ENCODE assay signal across 8 cellular contexts in the genomic region with DNA sequence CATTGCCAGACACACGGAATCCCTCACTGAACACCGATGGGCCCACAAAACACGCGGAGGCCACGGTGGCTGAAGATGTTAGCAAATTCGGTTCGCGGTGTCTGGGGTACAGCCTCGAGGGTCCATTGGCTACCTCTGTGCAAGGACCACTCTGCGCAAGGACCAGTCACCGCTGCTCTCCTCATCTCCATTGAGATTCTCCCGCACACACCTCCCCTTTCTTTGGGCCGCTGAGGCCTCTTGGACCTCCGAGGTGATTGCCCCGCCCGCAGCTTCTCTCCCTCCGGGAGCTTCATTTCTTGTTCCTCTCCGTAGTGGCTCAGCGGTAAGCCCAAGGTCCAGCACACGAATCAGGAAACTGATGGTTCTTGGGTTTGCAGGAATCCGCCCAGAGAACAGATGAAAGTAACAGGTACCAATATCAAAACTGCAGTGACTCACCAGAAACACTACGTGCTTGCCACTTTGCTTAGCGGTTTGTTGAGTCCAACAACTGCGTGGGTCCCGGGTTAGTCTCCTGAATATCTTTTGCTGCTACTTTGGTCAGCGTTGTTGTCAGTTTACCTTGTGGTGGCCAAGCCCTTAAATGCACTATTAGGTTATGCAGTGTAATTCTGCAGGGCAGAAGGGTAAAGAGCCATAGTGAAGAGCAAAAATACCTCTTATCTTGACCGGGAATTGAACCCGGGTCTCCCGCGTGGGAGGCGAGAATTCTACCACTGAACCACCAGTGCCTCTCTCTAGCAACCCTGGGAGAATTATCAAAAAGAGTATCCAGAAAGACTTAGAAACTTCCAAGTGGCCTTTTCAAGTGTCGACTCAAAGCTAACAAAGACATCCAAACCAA.
DNase-seq lines count a peak whose midpoint lies in the region; ATAC-seq, FAIRE-seq and TF ChIP-seq lines count a peak whose summit lies in the region.
"Not testable (repeated sequence)": the region's sequence is repeated elsewhere in the genome, so short reads cannot be mapped to it uniquely, and the experiment has no call there.

No MANE protein-coding gene starts in this region.

- not testable (repeated sequence) for H3K27me3 Mint-ChIP-seq in CD8-positive, alpha-beta T cell (ENCODE audit: low read depth)

- H4K8ac ChIP-seq in H1 (ENCODE audit: extremely low read depth, insufficient read depth, low read length) = not testable (repeated sequence)

- not testable (repeated sequence) for H3K9me3 ChIP-seq in CD8-positive, alpha-beta T cell (ENCODE audit: low read length); Peyer's patch; H1 (ENCODE audit: insufficient read depth in 2 of 2, low read depth in 1 of 2, low read length in 1 of 2); liver (ENCODE audit: control insufficient read depth in 4 of 4, low read length in 3 of 4)

- not testable (repeated sequence) for H2BK12ac ChIP-seq in H1 (ENCODE audit: low read depth, low read length)

- not testable (repeated sequence) for H4K91ac ChIP-seq in H1 (replicated peaks; ENCODE audit: insufficient read length, low read length)

- not testable (repeated sequence) for H3K14ac ChIP-seq in H1 (ENCODE audit: insufficient read length)

- H2BK20ac ChIP-seq in H1 (ENCODE audit: low read length) = not testable (repeated sequence)

- H2AK5ac ChIP-seq in H1 (ENCODE audit: low read depth, low read length) = not testable (repeated sequence)

- CTCF ChIA-PET in CD8-positive, alpha-beta T cell (lab: Charles Lee); H1 (lab: Charles Lee; ENCODE audit: partially characterized antibody): not testable (repeated sequence)

- H3K23me2 ChIP-seq in H1 (ENCODE audit: low read depth, low read length) = not testable (repeated sequence)

- not testable (repeated sequence) for H3K27ac Mint-ChIP-seq in CD8-positive, alpha-beta T cell

- not testable (repeated sequence) for H3K27me3 ChIP-seq in CD8-positive, alpha-beta T cell (ENCODE audit: insufficient read depth, low read length); Peyer's patch; H1 (replicated peaks in 1 of 4; ENCODE audit: control insufficient read depth in 3 of 4, extremely low read depth in 1 of 4, insufficient read depth in 3 of 4, low read length in 3 of 4); liver (ENCODE audit: control insufficient read depth in 4 of 4, insufficient read depth in 4 of 4, low read length in 3 of 4)

- H3K9ac ChIP-seq in H1 (replicated peaks in 1 of 4; ENCODE audit: extremely low read depth in 1 of 4, low read depth in 3 of 4, low read length in 3 of 4); liver (ENCODE audit: low read depth in 1 of 2, low read length in 2 of 2): not testable (repeated sequence)

- H3K23ac ChIP-seq in H1 (ENCODE audit: insufficient read length) = not testable (repeated sequence)

- POLR2A ChIA-PET in CD8-positive, alpha-beta T cell (lab: Charles Lee); H1 (lab: Charles Lee; ENCODE audit: partially characterized antibody): not testable (repeated sequence)

- not testable (repeated sequence) for DNase-seq in CD8-positive, alpha-beta T cell
- DNase-seq in LHCN-M2 (ENCODE audit: low read depth) = peak; percentile 64
- DNase-seq in Peyer's patch = peak in 2 of 3 donors; percentile 19 to 43
- DNase-seq in activated CD8-positive, alpha-beta memory T cell treated with anti-CD3 and anti-CD28 coated beads for 24 hours = peak; percentile 74
- peak in 1 of 2 experiments; percentile 83 for DNase-seq in H1 (ENCODE audit: low read depth in 1 of 2, low spot score in 2 of 2)
- DNase-seq in stimulated activated CD4-positive, alpha-beta T cell treated with anti-CD3 and anti-CD28 coated beads, Interleukin-1b, Interleukin-23, amount 100 ng/mL, for 48 hours = peak; percentile 49

- intact Hi-C loops in CD8-positive, alpha-beta T cell (cut with DNase I, micrococcal nuclease) = not testable (repeated sequence)

- not testable (repeated sequence) for H3K4me2 ChIP-seq in H1 (ENCODE audit: insufficient read depth in 1 of 2, low read depth in 2 of 2, low read length in 2 of 2)

- TF ChIP-seq EP300 in H1 (IDR thresholded peaks at IDR 0.05; ENCODE audit: borderline replicate concordance in 1 of 2, low read depth in 2 of 2, low read length in 2 of 2) = not testable (repeated sequence)

- H2AFZ ChIP-seq in H1 (ENCODE audit: low read length) = not testable (repeated sequence)

- not testable (repeated sequence) for H3K79me1 ChIP-seq in H1 (ENCODE audit: low read depth, low read length)

- TF ChIP-seq POLR2A in Peyer's patch (IDR thresholded peaks at IDR 0.05); H1 (IDR thresholded peaks at IDR 0.05; ENCODE audit: control extremely low read depth in 1 of 2, low read depth in 2 of 2, low read length in 2 of 2): not testable (repeated sequence)

- not testable (repeated sequence) for H3K4me1 Mint-ChIP-seq in CD8-positive, alpha-beta T cell (ENCODE audit: low read depth)

- not testable (repeated sequence) for H3K56ac ChIP-seq in H1 (replicated peaks; ENCODE audit: insufficient read length, low read depth, low read length)

- 50% methylated on average over 14 of the region's 32 CpGs; no CpG with 5 or more reads in 1 of the 2 experiments for WGBS in H1 (ENCODE audit: extremely low coverage in 1 of 2, insufficient coverage in 1 of 2, insufficient read length in 1 of 2, insufficient replicate concordance in 2 of 2, low coverage in 1 of 2, low lambda C conversion rate in 2 of 2, missing lambda C conversion rate in 1 of 2), 2 experiments
- 29% methylated on average over 19 of the region's 32 CpGs for WGBS in liver

- H3K36me3 Mint-ChIP-seq in CD8-positive, alpha-beta T cell = not testable (repeated sequence)

- H2BK120ac ChIP-seq in H1 (replicated peaks; ENCODE audit: low read depth, low read length) = not testable (repeated sequence)

- not testable (repeated sequence) for H3K4ac ChIP-seq in H1 (replicated peaks; ENCODE audit: insufficient read length, low read depth, low read length)

- ATAC-seq in CD8-positive, alpha-beta T cell = peak; percentile 17
- peak; percentile 68 for ATAC-seq in GM21360 (IDR thresholded peaks at IDR 0.05; ENCODE audit: unreplicated experiment)

- H4K5ac ChIP-seq in H1 (ENCODE audit: insufficient read length, low read depth, low read length) = not testable (repeated sequence)

- H3K36me3 ChIP-seq in CD8-positive, alpha-beta T cell (ENCODE audit: insufficient read depth, low read length); Peyer's patch; H1 (ENCODE audit: control insufficient read depth in 2 of 4, insufficient read depth in 4 of 4, low read length in 3 of 4); liver (ENCODE audit: control insufficient read depth in 4 of 4, insufficient read depth in 3 of 4, low read depth in 1 of 4, low read length in 3 of 4): not testable (repeated sequence)

- H2BK5ac ChIP-seq in H1 (ENCODE audit: low read depth, low read length) = not testable (repeated sequence)

- H2BK15ac ChIP-seq in H1 (ENCODE audit: low read length) = not testable (repeated sequence)

- not testable (repeated sequence) for H3K79me2 ChIP-seq in H1 (ENCODE audit: control insufficient read depth in 1 of 2, insufficient read depth in 2 of 2, low read length in 2 of 2)

- not testable (repeated sequence) for H3K9me3 Mint-ChIP-seq in CD8-positive, alpha-beta T cell

- not testable (repeated sequence) for TF ChIP-seq RAD21 in H1 (IDR thresholded peaks at IDR 0.05 in 1 of 2, conservative IDR thresholded peaks at IDR 0.05 in 1 of 2; ENCODE audit: low read depth in 2 of 2, low read length in 2 of 2); liver (IDR thresholded peaks at IDR 0.05)

- H3K4me1 ChIP-seq in CD8-positive, alpha-beta T cell (ENCODE audit: insufficient read depth, low read length); Peyer's patch; H1 (replicated peaks in 1 of 4; ENCODE audit: control insufficient read depth in 3 of 4, insufficient read depth in 4 of 4, low read length in 3 of 4); liver (ENCODE audit: control insufficient read depth in 4 of 4, insufficient read depth in 4 of 4, low read length in 3 of 4): not testable (repeated sequence)

- TF ChIP-seq CTCF in CD8-positive, alpha-beta T cell (IDR thresholded peaks at IDR 0.05); Peyer's patch (IDR thresholded peaks at IDR 0.05); H1 (IDR thresholded peaks at IDR 0.05; ENCODE audit: control extremely low read depth in 1 of 3, insufficient read depth in 1 of 3, low read depth in 1 of 3, low read length in 3 of 3); liver (IDR thresholded peaks at IDR 0.05; ENCODE audit: low read depth, low read length, missing input control): not testable (repeated sequence)

- H3K18ac ChIP-seq in H1 (ENCODE audit: extremely low read depth, low read length) = not testable (repeated sequence)

- H3K27ac ChIP-seq in CD8-positive, alpha-beta T cell (ENCODE audit: low read depth, low read length); Peyer's patch; H1 (ENCODE audit: low read depth, low read length); liver (ENCODE audit: low read depth in 1 of 2, low read length in 2 of 2): not testable (repeated sequence)

- H3K4me3 ChIP-seq in CD8-positive, alpha-beta T cell (ENCODE audit: low read depth, low read length); Peyer's patch; H1 (ENCODE audit: extremely low read depth in 1 of 4, insufficient read depth in 2 of 4, low read depth in 3 of 4, low read length in 4 of 4); liver (ENCODE audit: low read depth in 1 of 3, low read length in 3 of 3): not testable (repeated sequence)

- not testable (repeated sequence) for FAIRE-seq in H1 (lab: Jason Lieb, UNC)

- not testable (repeated sequence) for H3K4me3 Mint-ChIP-seq in CD8-positive, alpha-beta T cell

- not testable (repeated sequence) for H4K20me1 ChIP-seq in H1 (replicated peaks in 1 of 2; ENCODE audit: control insufficient read depth in 1 of 2, insufficient read depth in 2 of 2, low read length in 2 of 2)

TF ChIP-seq in H1, 55 proteins besides CTCF, POLR2A, EP300 and RAD21 (continues in another document):
- TF ChIP-seq TEAD4 (IDR thresholded peaks at IDR 0.05; ENCODE audit: low read depth, low read length) (peak; percentile 27; the same call in 1 of the 2 replicates), TBP (IDR thresholded peaks at IDR 0.05; ENCODE audit: low read depth, low read length) (peak; percentile 97)

TF ChIP-seq in liver, 16 proteins besides CTCF, POLR2A, EP300 and RAD21 (continues in another document):
- TF ChIP-seq HNF4A (conservative IDR thresholded peaks at IDR 0.05) (peak in 1 of 2 donors; percentile 6), RXRA (IDR thresholded peaks at IDR 0.05) (peak in 1 of 2 donors; percentile 6)
